1 cellular context compared by ENCODE assay signal in the genomic region with DNA sequence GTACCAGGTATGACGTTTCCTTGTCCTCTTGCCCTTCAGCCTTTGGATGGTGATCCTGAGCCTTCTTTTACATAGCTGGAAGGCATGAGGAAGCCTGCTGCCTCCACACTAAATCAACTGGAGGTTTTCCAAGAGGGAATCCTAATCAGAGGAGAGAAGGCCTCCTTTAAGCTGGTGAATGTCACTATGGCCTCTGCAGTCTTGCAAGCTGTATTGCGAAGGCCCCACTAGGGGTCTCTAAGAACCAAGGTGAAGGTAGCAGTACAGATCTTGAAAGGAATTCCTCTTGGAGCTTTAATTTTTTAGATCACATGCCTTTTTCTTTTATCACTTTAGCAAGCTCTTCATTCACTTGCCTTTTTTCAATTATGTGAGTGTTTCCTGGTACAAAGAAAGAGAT.
TF ChIP-seq lines count a peak whose summit lies in the region.

No MANE protein-coding gene starts in this region.

TF ChIP-seq in HepG2, 621 proteins besides CTCF, POLR2A, EP300 and RAD21:
- TF ChIP-seq ATF7 (IDR thresholded peaks at IDR 0.05), result no peak
- no peak for TF ChIP-seq ATF7 (CRISPR knock-in tag; IDR thresholded peaks at IDR 0.05)
- TF ChIP-seq AGO2 (optimal IDR thresholded peaks at IDR 0.05; ENCODE audit: low read depth, low read length), result peak; percentile 33
- TF ChIP-seq RBM22 (optimal IDR thresholded peaks at IDR 0.05; ENCODE audit: low read length), result peak; percentile 65
